Comparison of ENCODE assay signal across 24 cellular contexts in the genomic region with DNA sequence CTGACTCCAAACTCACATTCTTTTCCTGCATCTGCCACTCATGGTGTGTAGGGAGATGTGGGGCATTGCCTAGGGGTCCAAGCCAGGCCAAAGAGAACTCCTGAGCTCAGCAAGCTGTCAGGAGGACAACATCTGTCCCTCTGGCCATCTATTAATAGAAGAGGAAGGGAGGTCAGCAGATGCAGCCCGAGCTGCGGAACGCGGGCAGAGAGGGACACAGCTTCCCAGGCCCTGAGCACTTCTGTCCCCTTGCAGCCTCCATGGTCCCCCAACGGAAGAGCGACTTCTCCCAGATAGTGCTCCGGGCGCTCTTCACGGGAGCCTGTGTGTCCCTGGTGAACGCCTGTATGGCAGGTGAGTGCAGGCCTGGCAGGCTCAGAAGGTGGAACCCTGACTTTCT. TPM values are rescaled to one million over a fixed set of nuclear protein-coding genes. Genes with fewer than 3 reads are reported as not detected.
"Had no signal": no experiment of that assay in that cellular context is flagged by ENCODE, and none has a peak within 500 bp of the region (broad histone marks: within the 10 kb centered on the region; RNA-seq: fewer than 3 reads in every experiment).

No MANE protein-coding gene starts in this region.

- H3K4me3 ChIP-seq: cardiac muscle cell, esophagus squamous epithelium, lower lobe of right lung, prostate gland, tibial nerve, upper lobe of right lung had no signal

- ATAC-seq: effector memory CD8-positive, alpha-beta T cell; left lobe of liver; lower lobe of right lung; sciatic nerve; stimulated activated memory B cell treated with anti-CD40 and anti-IgM and Interleukin-4, amounts not matched to agents 10 μg/mL and 1 μg/mL and 100 μg/mL, for 72 hours had no signal

- H3K9me3 ChIP-seq: esophagus squamous epithelium, lower lobe of right lung, prostate gland, tibial nerve, upper lobe of right lung had no signal

- H3K27me3 ChIP-seq: cardiac muscle cell, esophagus squamous epithelium, tibial nerve, upper lobe of right lung had no signal

- H3K4me1 ChIP-seq: lower lobe of right lung, parathyroid adenoma, prostate gland, upper lobe of right lung had no signal

- DNase-seq: cerebellar nuclear complex; effector memory CD8-positive, alpha-beta T cell; esophagus squamous epithelium; foreskin fibroblast; head of caudate nucleus; hypothalamus; islet precursor cell; lower lobe of right lung; midbrain; nephron progenitor cell; retina; stimulated activated CD4-positive, alpha-beta T cell treated with anti-CD3 and anti-CD28 coated beads, Interleukin-4, amount 100 ng/mL, for 1 hour; stimulated activated CD8-positive, alpha-beta memory T cell treated with anti-CD3 and anti-CD28 coated beads, Interleukin-4, amount 100 ng/mL, for 48 hours; upper lobe of right lung had no signal

- H3K27ac ChIP-seq: cardiac muscle cell, esophagus squamous epithelium, lower lobe of right lung, parathyroid adenoma, prostate gland, tibial nerve, upper lobe of right lung had no signal

- H3K36me3 ChIP-seq: cardiac muscle cell, esophagus squamous epithelium, lower lobe of right lung, prostate gland, tibial nerve, upper lobe of right lung had no signal

RNA-seq across cellular contexts. Expression of gene SLC28A1, which starts 59.8 kb away (rescaled TPM):
- total RNA-seq: epithelial cell of proximal tubule, esophagus squamous epithelium, lower lobe of right lung, omental fat pad, prostate gland, temporal lobe, upper lobe of right lung had no signal
